In genomic region chr10:94083662-94084323, GRCh38 we compare ENCODE assay signal across 21 cellular contexts.
DNase-seq lines count a peak whose midpoint lies in the region; ATAC-seq, FAIRE-seq and TF ChIP-seq lines count a peak whose summit lies in the region.
"Had no signal": no experiment of that assay in that cellular context is flagged by ENCODE, and none has a peak within 500 bp of the region (broad histone marks: within the 10 kb centered on the region; RNA-seq: fewer than 3 reads in every experiment).

No MANE protein-coding gene starts in this region.

- no peaks in the 10 kb centered on the region for H4K20me1 ChIP-seq in HepG2 (ENCODE audit: insufficient read depth, low read length)

- intact Hi-C loops in HepG2 (cut with micrococcal nuclease; ENCODE audit: unreplicated experiment) (no loop called here), right lobe of liver (cut with DNase I) (no loop called here)

- DNase-seq in HepG2 (ENCODE audit: low spot score): no peak
- DNase-seq in right lobe of liver: no peak
- DNase-seq in small intestine: peak; percentile 39
- DNase-seq in HUDEP-2 (lab: John Stamatoyannopoulos, UW; ENCODE audit: unreplicated experiment in 76 of 76): no peak
- DNase-seq: AML-193; Caco-2; CD4-positive, alpha-beta T cell; GOT3; H7 had no signal

- no peak overlapping the region for H3K4me3 ChIP-seq in liver (ENCODE audit: low read depth in 1 of 3, low read length in 3 of 3)
- no peak overlapping the region for H3K4me3 ChIP-seq in HepG2 (replicated peaks in 1 of 3; ENCODE audit: insufficient read depth in 1 of 3, low read depth in 2 of 3, low read length in 3 of 3)
- H3K4me3 ChIP-seq in gastroesophageal sphincter: no peak overlapping the region
- no peak overlapping the region for H3K4me3 ChIP-seq in right lobe of liver
- no peak overlapping the region for H3K4me3 ChIP-seq in small intestine (ENCODE audit: low read depth in 1 of 2, low read length in 2 of 2)
- H3K4me3 ChIP-seq: A549 had no signal

- in situ Hi-C loops in HepG2 (cut with HindIII; ENCODE audit: extremely low pct_ligation_motif_present, low pct_unique_long_range_greater_than_20kb): no loop called here

- no peak overlapping the region for H2AFZ ChIP-seq in HepG2 (ENCODE audit: low read length)

- H3K9me3 ChIP-seq in liver (ENCODE audit: control insufficient read depth in 4 of 4, low read length in 3 of 4) (no peaks in the 10 kb centered on the region), HepG2 (ENCODE audit: low read length) (peaks cover 10% of the 10 kb centered on the region; the same call in 1 of the 2 replicates), gastroesophageal sphincter (peaks cover 0 to 15% (median 0%) of the 10 kb centered on the region in 3 donors), right lobe of liver (peaks cover 0 to 6% (median 0%) of the 10 kb centered on the region in 4 donors), small intestine (ENCODE audit: control insufficient read depth, low read depth) (no peaks in the 10 kb centered on the region)

- no peak overlapping the region for H3K4me2 ChIP-seq in HepG2 (ENCODE audit: low read depth, low read length)
- H3K4me2 ChIP-seq: A549 had no signal

- no peaks in the 10 kb centered on the region for H3K27me3 ChIP-seq in liver (ENCODE audit: control insufficient read depth in 4 of 4, insufficient read depth in 4 of 4, low read length in 3 of 4)
- H3K27me3 ChIP-seq in HepG2 (ENCODE audit: control insufficient read depth in 1 of 2, insufficient read depth in 2 of 2, low read length in 2 of 2): no peaks in the 10 kb centered on the region; a peak in 1 of 5 replicates
- H3K27me3 ChIP-seq in gastroesophageal sphincter: no peaks in the 10 kb centered on the region
- H3K27me3 ChIP-seq in right lobe of liver: no peaks in the 10 kb centered on the region
- H3K27me3 ChIP-seq in small intestine (ENCODE audit: control insufficient read depth in 2 of 2, insufficient read depth in 2 of 2, low read length in 2 of 2): no peaks in the 10 kb centered on the region

- H3K27ac ChIP-seq in liver (ENCODE audit: low read depth in 1 of 2, low read length in 2 of 2) (no peak overlapping the region), HepG2 (ENCODE audit: extremely low read length, insufficient read depth, low read length) (no peak overlapping the region), gastroesophageal sphincter (peak overlapping the region in 3 of 4 donors; percentile 31 to 49 (median 48)), right lobe of liver (no peak overlapping the region), small intestine (ENCODE audit: low read depth in 1 of 2, low read length in 1 of 2) (no peak overlapping the region)
- H3K27ac ChIP-seq: 22Rv1, C4-2B had no signal

- POLR2A ChIA-PET in HepG2 (lab: Yijun Ruan, JAX): no interaction called here

- 46% methylated on average over 6 of the region's 6 CpGs for WGBS in liver
- WGBS in HepG2 (ENCODE audit: low lambda C conversion rate): 34% methylated on average over 6 of the region's 6 CpGs
- 47 to 57% methylated on average over 6 of the region's 6 CpGs for WGBS in gastroesophageal sphincter (ENCODE audit: low coverage in 1 of 2), 2 donors
- 44% methylated on average over 6 of the region's 6 CpGs for WGBS in right lobe of liver (ENCODE audit: insufficient coverage, low coverage, low lambda C conversion rate, missing lambda C conversion rate)
- WGBS in small intestine, 3 donors: 23 to 54% (median 50%) methylated on average over 6 of the region's 6 CpGs

- no TSS peak for BruUV-seq in HepG2 (replicated peaks; lab: Mats Ljungman, UMichigan)

- TF ChIP-seq CTCF in liver (IDR thresholded peaks at IDR 0.05; ENCODE audit: low read depth, low read length, missing input control) (no peak), HepG2 (CRISPR knock-in tag; IDR thresholded peaks at IDR 0.05) (no peak), gastroesophageal sphincter (IDR thresholded peaks at IDR 0.05) (no peak), right lobe of liver (IDR thresholded peaks at IDR 0.05) (no peak)

- peaks cover 0 to 6% (median 2%) of the 10 kb centered on the region in 4 donors for H3K4me1 ChIP-seq in liver (ENCODE audit: control insufficient read depth in 4 of 4, insufficient read depth in 4 of 4, low read length in 3 of 4)
- H3K4me1 ChIP-seq in HepG2 (ENCODE audit: insufficient read depth, low read length): no peaks in the 10 kb centered on the region
- peaks cover 4 to 48% (median 7%) of the 10 kb centered on the region in 3 donors for H3K4me1 ChIP-seq in gastroesophageal sphincter
- H3K4me1 ChIP-seq in right lobe of liver: peaks cover 0 to 20% (median 0%) of the 10 kb centered on the region in 4 donors
- H3K4me1 ChIP-seq in small intestine (ENCODE audit: control insufficient read depth in 2 of 2, insufficient read depth in 1 of 2, low read depth in 1 of 2, low read length in 1 of 2): peaks cover 0 to 2% of the 10 kb centered on the region in 2 donors

- CTCF ChIA-PET in HepG2 (lab: Yijun Ruan, JAX; ENCODE audit: low intra/inter-chr PET ratio, low total read pairs): no interaction called here

- H3K36me3 ChIP-seq in liver (ENCODE audit: control insufficient read depth in 4 of 4, insufficient read depth in 3 of 4, low read depth in 1 of 4, low read length in 3 of 4) (no peaks in the 10 kb centered on the region), HepG2 (replicated peaks in 1 of 2; ENCODE audit: control insufficient read depth in 1 of 2, insufficient read depth in 2 of 2, low read length in 2 of 2) (no peaks in the 10 kb centered on the region), gastroesophageal sphincter (no peaks in the 10 kb centered on the region), right lobe of liver (no peaks in the 10 kb centered on the region), small intestine (ENCODE audit: control insufficient read depth in 2 of 2, insufficient read depth in 2 of 2, low read length in 2 of 2) (no peaks in the 10 kb centered on the region)

- TF ChIP-seq EP300 in HepG2 (IDR thresholded peaks at IDR 0.05; ENCODE audit: low read depth in 2 of 2, low read length in 2 of 2) (no peak), HepG2 (CRISPR knock-in tag; IDR thresholded peaks at IDR 0.05; ENCODE audit: borderline replicate concordance) (no peak), gastroesophageal sphincter (IDR thresholded peaks at IDR 0.05) (no peak)

- H3K9ac ChIP-seq in liver (ENCODE audit: low read depth in 1 of 2, low read length in 2 of 2) (no peak overlapping the region), HepG2 (ENCODE audit: insufficient read depth, low read depth, low read length) (no peak overlapping the region)

- FAIRE-seq in HepG2 (lab: Jason Lieb, UNC): no peak
- FAIRE-seq in small intestine (lab: Jason Lieb, UNC): no peak
- FAIRE-seq: A549, D721Med, G401.6, GM12892, GM18507, HTR-8/SVneo had no signal

- H3K79me2 ChIP-seq in HepG2 (ENCODE audit: insufficient read depth, low read length): no peaks in the 10 kb centered on the region

- TF ChIP-seq RAD21 in liver (IDR thresholded peaks at IDR 0.05) (no peak), HepG2 (CRISPR knock-in tag; IDR thresholded peaks at IDR 0.05) (no peak)

- no peak for TF ChIP-seq POLR2A in HepG2 (IDR thresholded peaks at IDR 0.05; ENCODE audit: insufficient read depth in 1 of 2, low read depth in 2 of 2, low read length in 2 of 2)
- no peak for TF ChIP-seq POLR2A in gastroesophageal sphincter (IDR thresholded peaks at IDR 0.05)
- no peak for TF ChIP-seq POLR2A in right lobe of liver (IDR thresholded peaks at IDR 0.05)

- ATAC-seq in HepG2 (no peak), gastroesophageal sphincter (no peak), right lobe of liver (peak; percentile 40 to 79 (median 63)), HG03196 (IDR thresholded peaks at IDR 0.05; ENCODE audit: unreplicated experiment) (no peak), HG02970 (IDR thresholded peaks at IDR 0.05; ENCODE audit: low FRiP score, unreplicated experiment) (no peak)
- ATAC-seq: A549 had no signal

TF ChIP-seq in liver, 16 proteins besides CTCF, POLR2A, EP300 and RAD21:
- TF ChIP-seq FOXA1 (IDR thresholded peaks at IDR 0.05): no peak
- peak; percentile 29 to 38 for TF ChIP-seq HNF4A (conservative IDR thresholded peaks at IDR 0.05)

TF ChIP-seq in HepG2, 621 proteins besides CTCF, POLR2A, EP300 and RAD21:
- TF ChIP-seq KDM3A (CRISPR knock-in tag; IDR thresholded peaks at IDR 0.05; ENCODE audit: low read depth): no peak
- no peak for TF ChIP-seq TIGD3 (CRISPR knock-in tag; IDR thresholded peaks at IDR 0.05; ENCODE audit: borderline replicate concordance)
- no peak for TF ChIP-seq ZBTB7B (CRISPR knock-in tag; IDR thresholded peaks at IDR 0.05)
- no peak for TF ChIP-seq ZNF737 (CRISPR knock-in tag; IDR thresholded peaks at IDR 0.05; ENCODE audit: borderline replicate concordance)

Comparison
In these comparisons a context has a peak if more than half of its experiments do, and no peak if none do; other contexts are left out.
1. ATAC-seq: peak in right lobe of liver (4 of 4); none in HepG2 (single experiment), gastroesophageal sphincter (single experiment), HG03196 (single experiment) and HG02970 (single experiment).
2. H3K27ac ChIP-seq: peak in gastroesophageal sphincter (3 of 4); none in liver (0 of 2), HepG2 (single experiment), right lobe of liver (0 of 3) and small intestine (0 of 2).